In genomic region chr9:1531411-1531903, GRCh38 we compare ENCODE assay signal across 16 cellular contexts.
"Had no signal": no experiment of that assay in that cellular context is flagged by ENCODE, and none has a peak within 500 bp of the region (broad histone marks: within the 10 kb centered on the region; RNA-seq: fewer than 3 reads in every experiment).

No MANE protein-coding gene starts in this region.

- H3K9me3 ChIP-seq: SK-N-SH had no signal

- FAIRE-seq: RCC 7860 had no signal

- DNase-seq: KBM-7, NCI-H1092 treated with DMSO at 0.1 percent for 48 hours, NCI-H1436, NCI-H187, NCI-H2029, NCI-H2081 treated with DMSO at 0.1 percent for 48 hours, NCI-H2227 treated with DMSO at 0.1 percent for 48 hours, NCI-H524, NCI-H82, Right ventricle myocardium superior, RPMI8226, SIG-M5, SK-N-SH, SW 1271, T-cell had no signal

- ATAC-seq: T-cell had no signal
